Comparison of ENCODE assay signal across 28 cellular contexts in genomic region chr12:124659003-124659402, GRCh38.
"Had no signal": no experiment of that assay in that cellular context is flagged by ENCODE, and none has a peak within 500 bp of the region (broad histone marks: within the 10 kb centered on the region; RNA-seq: fewer than 3 reads in every experiment).

No MANE protein-coding gene starts in this region.

- ATAC-seq: naive thymus-derived CD8-positive, alpha-beta T cell; natural killer cell treated with Interleukin-12 subunit alpha and Interleukin-12 subunit beta and Interleukin-15 and Interleukin-18, amount 100 ng/mL, for 72 hours; psoas muscle; right cardiac atrium; right lobe of liver; stimulated activated effector memory CD8-positive, alpha-beta T cell treated with anti-CD3 and anti-CD28 coated beads, Interleukin-12 subunit alpha, Interleukin-12 subunit beta, amount 100 ng/mL, for 72 hours; stimulated activated naive B cell treated with anti-CD40 and anti-IgM and Interleukin-4, amounts not matched to agents 10 μg/mL and 1 μg/mL and 100 μg/mL, for 72 hours; upper lobe of right lung had no signal

- H3K9me3 ChIP-seq: ovary, psoas muscle, right lobe of liver, sigmoid colon, suprapubic skin, testis, tibial artery, transverse colon, upper lobe of right lung, uterus had no signal

- H3K27ac ChIP-seq: neural progenitor cell, ovary, parathyroid adenoma, psoas muscle, right lobe of liver, sigmoid colon, suprapubic skin, testis, tibial artery, transverse colon, upper lobe of right lung, uterus had no signal

- H3K4me1 Mint-ChIP-seq: stimulated activated effector memory CD8-positive, alpha-beta T cell treated with anti-CD3 and anti-CD28 coated beads, Interleukin-12 subunit alpha, Interleukin-12 subunit beta, amount 100 ng/mL, for 72 hours had no signal

- H3K4me3 Mint-ChIP-seq: naive thymus-derived CD8-positive, alpha-beta T cell; natural killer cell treated with Interleukin-12 subunit alpha and Interleukin-12 subunit beta and Interleukin-15 and Interleukin-18, amount 100 ng/mL, for 72 hours; stimulated activated effector memory CD8-positive, alpha-beta T cell treated with anti-CD3 and anti-CD28 coated beads, Interleukin-12 subunit alpha, Interleukin-12 subunit beta, amount 100 ng/mL, for 72 hours; stimulated activated naive B cell treated with anti-CD40 and anti-IgM and Interleukin-4, amounts not matched to agents 10 μg/mL and 1 μg/mL and 100 μg/mL, for 72 hours; stimulated activated naive CD8-positive, alpha-beta T cell treated with anti-CD3 and anti-CD28 coated beads, Interleukin-15, Interleukin-2, amounts not matched to agents 100 ng/mL and 50 ng/mL, for 24 hours; type B pancreatic cell had no signal

- H3K9ac ChIP-seq: neural progenitor cell, parathyroid adenoma had no signal

- DNase-seq: naive thymus-derived CD8-positive, alpha-beta T cell; occipital lobe; psoas muscle; right lobe of liver; sigmoid colon; small intestine; stimulated activated CD4-positive, alpha-beta T cell treated with anti-CD3 and anti-CD28 coated beads, Interleukin-15, amount 100 ng/mL, for 24 hours; stimulated activated CD4-positive, alpha-beta T cell treated with anti-CD3 and anti-CD28 coated beads, Interleukin-2, amount 100 ng/mL, for 24 hours; stimulated activated CD4-positive, alpha-beta T cell treated with anti-CD3 and anti-CD28 coated beads, Interleukin-2, amount 100 ng/mL, for 48 hours; stimulated activated CD4-positive, alpha-beta T cell treated with anti-CD3 and anti-CD28 coated beads, Interleukin-4, amount 100 ng/mL, for 24 hours; stimulated activated naive B cell treated with anti-CD40 and anti-IgM and Interleukin-4, amounts not matched to agents 10 μg/mL and 1 μg/mL and 100 μg/mL, for 72 hours; stimulated activated naive CD4-positive, alpha-beta T cell treated with Interleukin-2 at 50 U/mL for 16 hours; substantia nigra; testis; tibial artery; transverse colon; upper lobe of right lung; uterus had no signal

- H3K4me2 ChIP-seq: neural progenitor cell had no signal

- H3K27me3 ChIP-seq: neural progenitor cell, ovary, right lobe of liver, sigmoid colon, suprapubic skin, testis, tibial artery, transverse colon, upper lobe of right lung, uterus had no signal

- H3K79me2 ChIP-seq: parathyroid adenoma had no signal

- H3K36me3 Mint-ChIP-seq: naive thymus-derived CD8-positive, alpha-beta T cell; natural killer cell treated with Interleukin-12 subunit alpha and Interleukin-12 subunit beta and Interleukin-15 and Interleukin-18, amount 100 ng/mL, for 72 hours; neural progenitor cell; stimulated activated effector memory CD8-positive, alpha-beta T cell treated with anti-CD3 and anti-CD28 coated beads, Interleukin-12 subunit alpha, Interleukin-12 subunit beta, amount 100 ng/mL, for 72 hours; stimulated activated naive B cell treated with anti-CD40 and anti-IgM and Interleukin-4, amounts not matched to agents 10 μg/mL and 1 μg/mL and 100 μg/mL, for 72 hours had no signal

- H2AFZ ChIP-seq: neural progenitor cell, parathyroid adenoma had no signal

- H3K9me3 Mint-ChIP-seq: natural killer cell treated with Interleukin-12 subunit alpha and Interleukin-12 subunit beta and Interleukin-15 and Interleukin-18, amount 100 ng/mL, for 72 hours; stimulated activated effector memory CD8-positive, alpha-beta T cell treated with anti-CD3 and anti-CD28 coated beads, Interleukin-12 subunit alpha, Interleukin-12 subunit beta, amount 100 ng/mL, for 72 hours; stimulated activated naive CD8-positive, alpha-beta T cell treated with anti-CD3 and anti-CD28 coated beads, Interleukin-15, Interleukin-2, amounts not matched to agents 100 ng/mL and 50 ng/mL, for 24 hours had no signal

- H3K4me3 ChIP-seq: neural progenitor cell, ovary, psoas muscle, right lobe of liver, sigmoid colon, suprapubic skin, testis, tibial artery, transverse colon, upper lobe of right lung, uterus had no signal

- FAIRE-seq: small intestine had no signal

- H3K27ac Mint-ChIP-seq: naive thymus-derived CD8-positive, alpha-beta T cell; natural killer cell treated with Interleukin-12 subunit alpha and Interleukin-12 subunit beta and Interleukin-15 and Interleukin-18, amount 100 ng/mL, for 72 hours; progenitor cell of endocrine pancreas; stimulated activated effector memory CD8-positive, alpha-beta T cell treated with anti-CD3 and anti-CD28 coated beads, Interleukin-12 subunit alpha, Interleukin-12 subunit beta, amount 100 ng/mL, for 72 hours; stimulated activated naive B cell treated with anti-CD40 and anti-IgM and Interleukin-4, amounts not matched to agents 10 μg/mL and 1 μg/mL and 100 μg/mL, for 72 hours; stimulated activated naive CD8-positive, alpha-beta T cell treated with anti-CD3 and anti-CD28 coated beads, Interleukin-15, Interleukin-2, amounts not matched to agents 100 ng/mL and 50 ng/mL, for 24 hours; type B pancreatic cell had no signal

- H3K36me3 ChIP-seq: neural progenitor cell, ovary, right lobe of liver, sigmoid colon, suprapubic skin, tibial artery, transverse colon, upper lobe of right lung, uterus had no signal
